Comparison of ENCODE assay signal across 1 cellular context in the genomic region with DNA sequence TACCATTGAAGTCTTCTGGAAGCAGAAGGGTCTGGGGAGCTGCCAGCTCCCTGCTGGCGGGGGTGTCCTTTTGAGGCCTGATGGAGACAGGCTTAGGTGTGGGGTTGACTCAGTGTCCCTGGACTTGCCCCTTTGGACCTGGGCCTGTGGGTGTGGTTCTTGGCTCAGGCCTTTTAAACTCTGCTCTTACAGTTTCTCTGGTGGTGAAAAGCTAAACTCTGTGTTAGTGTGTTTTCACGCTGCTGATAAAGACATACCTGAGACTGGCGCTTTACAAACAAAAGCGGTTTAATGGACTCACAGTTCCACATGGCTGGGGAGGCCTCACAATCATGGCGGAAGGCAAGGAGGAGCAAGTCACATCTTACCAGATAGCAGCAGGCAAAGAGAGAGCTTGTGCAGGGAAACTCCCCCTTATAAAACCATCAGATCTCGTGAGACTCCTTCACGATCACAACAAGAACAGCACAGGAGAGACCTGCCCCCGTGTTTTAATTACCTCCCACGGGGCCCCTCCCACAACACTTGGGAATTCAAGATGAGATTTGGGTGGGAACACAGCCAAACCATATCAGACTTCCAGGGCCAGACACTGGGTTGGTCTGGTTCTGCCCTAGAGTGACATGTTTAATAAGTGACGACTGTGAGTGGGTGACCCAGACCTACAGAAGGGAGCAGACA.
TF ChIP-seq lines count a peak whose summit lies in the region.

No MANE protein-coding gene starts in this region.

TF ChIP-seq in HepG2, 621 proteins besides CTCF, POLR2A, EP300 and RAD21 (continues in another document):
- TF ChIP-seq, protein P1, sequence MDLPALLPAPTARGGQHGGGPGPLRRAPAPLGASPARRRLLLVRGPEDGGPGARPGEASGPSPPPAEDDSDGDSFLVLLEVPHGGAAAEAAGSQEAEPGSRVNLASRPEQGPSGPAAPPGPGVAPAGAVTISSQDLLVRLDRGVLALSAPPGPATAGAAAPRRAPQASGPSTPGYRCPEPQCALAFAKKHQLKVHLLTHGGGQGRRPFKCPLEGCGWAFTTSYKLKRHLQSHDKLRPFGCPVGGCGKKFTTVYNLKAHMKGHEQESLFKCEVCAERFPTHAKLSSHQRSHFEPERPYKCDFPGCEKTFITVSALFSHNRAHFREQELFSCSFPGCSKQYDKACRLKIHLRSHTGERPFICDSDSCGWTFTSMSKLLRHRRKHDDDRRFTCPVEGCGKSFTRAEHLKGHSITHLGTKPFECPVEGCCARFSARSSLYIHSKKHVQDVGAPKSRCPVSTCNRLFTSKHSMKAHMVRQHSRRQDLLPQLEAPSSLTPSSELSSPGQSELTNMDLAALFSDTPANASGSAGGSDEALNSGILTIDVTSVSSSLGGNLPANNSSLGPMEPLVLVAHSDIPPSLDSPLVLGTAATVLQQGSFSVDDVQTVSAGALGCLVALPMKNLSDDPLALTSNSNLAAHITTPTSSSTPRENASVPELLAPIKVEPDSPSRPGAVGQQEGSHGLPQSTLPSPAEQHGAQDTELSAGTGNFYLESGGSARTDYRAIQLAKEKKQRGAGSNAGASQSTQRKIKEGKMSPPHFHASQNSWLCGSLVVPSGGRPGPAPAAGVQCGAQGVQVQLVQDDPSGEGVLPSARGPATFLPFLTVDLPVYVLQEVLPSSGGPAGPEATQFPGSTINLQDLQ (CRISPR knock-in tag; IDR thresholded peaks at IDR 0.05), result no peak
- TF ChIP-seq, protein P2, sequence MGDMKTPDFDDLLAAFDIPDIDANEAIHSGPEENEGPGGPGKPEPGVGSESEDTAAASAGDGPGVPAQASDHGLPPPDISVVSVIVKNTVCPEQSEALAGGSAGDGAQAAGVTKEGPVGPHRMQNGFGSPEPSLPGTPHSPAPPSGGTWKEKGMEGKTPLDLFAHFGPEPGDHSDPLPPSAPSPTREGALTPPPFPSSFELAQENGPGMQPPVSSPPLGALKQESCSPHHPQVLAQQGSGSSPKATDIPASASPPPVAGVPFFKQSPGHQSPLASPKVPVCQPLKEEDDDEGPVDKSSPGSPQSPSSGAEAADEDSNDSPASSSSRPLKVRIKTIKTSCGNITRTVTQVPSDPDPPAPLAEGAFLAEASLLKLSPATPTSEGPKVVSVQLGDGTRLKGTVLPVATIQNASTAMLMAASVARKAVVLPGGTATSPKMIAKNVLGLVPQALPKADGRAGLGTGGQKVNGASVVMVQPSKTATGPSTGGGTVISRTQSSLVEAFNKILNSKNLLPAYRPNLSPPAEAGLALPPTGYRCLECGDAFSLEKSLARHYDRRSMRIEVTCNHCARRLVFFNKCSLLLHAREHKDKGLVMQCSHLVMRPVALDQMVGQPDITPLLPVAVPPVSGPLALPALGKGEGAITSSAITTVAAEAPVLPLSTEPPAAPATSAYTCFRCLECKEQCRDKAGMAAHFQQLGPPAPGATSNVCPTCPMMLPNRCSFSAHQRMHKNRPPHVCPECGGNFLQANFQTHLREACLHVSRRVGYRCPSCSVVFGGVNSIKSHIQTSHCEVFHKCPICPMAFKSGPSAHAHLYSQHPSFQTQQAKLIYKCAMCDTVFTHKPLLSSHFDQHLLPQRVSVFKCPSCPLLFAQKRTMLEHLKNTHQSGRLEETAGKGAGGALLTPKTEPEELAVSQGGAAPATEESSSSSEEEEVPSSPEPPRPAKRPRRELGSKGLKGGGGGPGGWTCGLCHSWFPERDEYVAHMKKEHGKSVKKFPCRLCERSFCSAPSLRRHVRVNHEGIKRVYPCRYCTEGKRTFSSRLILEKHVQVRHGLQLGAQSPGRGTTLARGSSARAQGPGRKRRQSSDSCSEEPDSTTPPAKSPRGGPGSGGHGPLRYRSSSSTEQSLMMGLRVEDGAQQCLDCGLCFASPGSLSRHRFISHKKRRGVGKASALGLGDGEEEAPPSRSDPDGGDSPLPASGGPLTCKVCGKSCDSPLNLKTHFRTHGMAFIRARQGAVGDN (CRISPR knock-in tag; IDR thresholded peaks at IDR 0.05), result peak; percentile 34; the same call in 1 of the 2 replicates
- TF ChIP-seq, protein P3, sequence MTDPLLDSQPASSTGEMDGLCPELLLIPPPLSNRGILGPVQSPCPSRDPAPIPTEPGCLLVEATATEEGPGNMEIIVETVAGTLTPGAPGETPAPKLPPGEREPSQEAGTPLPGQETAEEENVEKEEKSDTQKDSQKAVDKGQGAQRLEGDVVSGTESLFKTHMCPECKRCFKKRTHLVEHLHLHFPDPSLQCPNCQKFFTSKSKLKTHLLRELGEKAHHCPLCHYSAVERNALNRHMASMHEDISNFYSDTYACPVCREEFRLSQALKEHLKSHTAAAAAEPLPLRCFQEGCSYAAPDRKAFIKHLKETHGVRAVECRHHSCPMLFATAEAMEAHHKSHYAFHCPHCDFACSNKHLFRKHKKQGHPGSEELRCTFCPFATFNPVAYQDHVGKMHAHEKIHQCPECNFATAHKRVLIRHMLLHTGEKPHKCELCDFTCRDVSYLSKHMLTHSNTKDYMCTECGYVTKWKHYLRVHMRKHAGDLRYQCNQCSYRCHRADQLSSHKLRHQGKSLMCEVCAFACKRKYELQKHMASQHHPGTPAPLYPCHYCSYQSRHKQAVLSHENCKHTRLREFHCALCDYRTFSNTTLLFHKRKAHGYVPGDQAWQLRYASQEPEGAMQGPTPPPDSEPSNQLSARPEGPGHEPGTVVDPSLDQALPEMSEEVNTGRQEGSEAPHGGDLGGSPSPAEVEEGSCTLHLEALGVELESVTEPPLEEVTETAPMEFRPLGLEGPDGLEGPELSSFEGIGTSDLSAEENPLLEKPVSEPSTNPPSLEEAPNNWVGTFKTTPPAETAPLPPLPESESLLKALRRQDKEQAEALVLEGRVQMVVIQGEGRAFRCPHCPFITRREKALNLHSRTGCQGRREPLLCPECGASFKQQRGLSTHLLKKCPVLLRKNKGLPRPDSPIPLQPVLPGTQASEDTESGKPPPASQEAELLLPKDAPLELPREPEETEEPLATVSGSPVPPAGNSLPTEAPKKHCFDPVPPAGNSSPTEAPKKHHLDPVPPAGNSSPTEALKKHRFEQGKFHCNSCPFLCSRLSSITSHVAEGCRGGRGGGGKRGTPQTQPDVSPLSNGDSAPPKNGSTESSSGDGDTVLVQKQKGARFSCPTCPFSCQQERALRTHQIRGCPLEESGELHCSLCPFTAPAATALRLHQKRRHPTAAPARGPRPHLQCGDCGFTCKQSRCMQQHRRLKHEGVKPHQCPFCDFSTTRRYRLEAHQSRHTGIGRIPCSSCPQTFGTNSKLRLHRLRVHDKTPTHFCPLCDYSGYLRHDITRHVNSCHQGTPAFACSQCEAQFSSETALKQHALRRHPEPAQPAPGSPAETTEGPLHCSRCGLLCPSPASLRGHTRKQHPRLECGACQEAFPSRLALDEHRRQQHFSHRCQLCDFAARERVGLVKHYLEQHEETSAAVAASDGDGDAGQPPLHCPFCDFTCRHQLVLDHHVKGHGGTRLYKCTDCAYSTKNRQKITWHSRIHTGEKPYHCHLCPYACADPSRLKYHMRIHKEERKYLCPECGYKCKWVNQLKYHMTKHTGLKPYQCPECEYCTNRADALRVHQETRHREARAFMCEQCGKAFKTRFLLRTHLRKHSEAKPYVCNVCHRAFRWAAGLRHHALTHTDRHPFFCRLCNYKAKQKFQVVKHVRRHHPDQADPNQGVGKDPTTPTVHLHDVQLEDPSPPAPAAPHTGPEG (CRISPR knock-in tag; IDR thresholded peaks at IDR 0.05), result no peak
- TF ChIP-seq ZNF101 (CRISPR knock-in tag; IDR thresholded peaks at IDR 0.05; ENCODE audit: borderline replicate concordance, low read depth) (no peak), RNF2 (conservative IDR thresholded peaks at IDR 0.05; ENCODE audit: low read depth) (no peak), RXRA (CRISPR knock-in tag; IDR thresholded peaks at IDR 0.05) (no peak), ZNF850 (CRISPR knock-in tag; conservative IDR thresholded peaks at IDR 0.05) (no peak), HNF4A (CRISPR knock-in tag; IDR thresholded peaks at IDR 0.05) (peak; percentile 63), SOX13 (IDR thresholded peaks at IDR 0.05) (no peak), SOX13 (CRISPR knock-in tag; conservative IDR thresholded peaks at IDR 0.05 in 1 of 2, IDR thresholded peaks at IDR 0.05 in 1 of 2) (0 out of 4 replicates have a peak, but pooled peaks of 1 of the 2 experiments have one; percentile 5), ZSCAN31 (CRISPR knock-in tag; IDR thresholded peaks at IDR 0.05; ENCODE audit: low read depth) (no peak), NKX3-1 (CRISPR knock-in tag; IDR thresholded peaks at IDR 0.05) (no peak), EHMT2 (IDR thresholded peaks at IDR 0.05; ENCODE audit: borderline replicate concordance, low read depth, low read length) (no peak), SNAI1 (CRISPR knock-in tag; IDR thresholded peaks at IDR 0.05; ENCODE audit: borderline replicate concordance) (no peak), NR2F6 (IDR thresholded peaks at IDR 0.05) (no peak), NR2F6 (CRISPR knock-in tag; IDR thresholded peaks at IDR 0.05) (peak; percentile 26; the same call in 1 of the 2 replicates), ZNF263 (CRISPR knock-in tag; IDR thresholded peaks at IDR 0.05) (0 out of 2 replicates have a peak, but pooled peaks have one; percentile 18), ZNF260 (CRISPR knock-in tag; IDR thresholded peaks at IDR 0.05; ENCODE audit: borderline replicate concordance, low read depth) (no peak), GATAD2A (CRISPR knock-in tag; IDR thresholded peaks at IDR 0.05) (0 out of 2 replicates have a peak, but pooled peaks have one; percentile 14), HOXA3 (CRISPR knock-in tag; IDR thresholded peaks at IDR 0.05) (peak; percentile 11; the same call in 1 of the 2 replicates), ZNF839 (CRISPR knock-in tag; IDR thresholded peaks at IDR 0.05; ENCODE audit: borderline replicate concordance) (no peak), ZFX (CRISPR knock-in tag; IDR thresholded peaks at IDR 0.05; ENCODE audit: low read depth) (peak; percentile 28; the same call in 1 of the 2 replicates), ZNF274 (CRISPR knock-in tag; IDR thresholded peaks at IDR 0.05) (no peak), SNRNP70 (IDR thresholded peaks at IDR 0.05; ENCODE audit: low read depth, low read length) (no peak), ZNF780A (CRISPR knock-in tag; IDR thresholded peaks at IDR 0.05) (no peak), POLR2AphosphoS2 (IDR thresholded peaks at IDR 0.05; ENCODE audit: low read depth, low read length) (no peak)
- TF ChIP-seq, protein P4, sequence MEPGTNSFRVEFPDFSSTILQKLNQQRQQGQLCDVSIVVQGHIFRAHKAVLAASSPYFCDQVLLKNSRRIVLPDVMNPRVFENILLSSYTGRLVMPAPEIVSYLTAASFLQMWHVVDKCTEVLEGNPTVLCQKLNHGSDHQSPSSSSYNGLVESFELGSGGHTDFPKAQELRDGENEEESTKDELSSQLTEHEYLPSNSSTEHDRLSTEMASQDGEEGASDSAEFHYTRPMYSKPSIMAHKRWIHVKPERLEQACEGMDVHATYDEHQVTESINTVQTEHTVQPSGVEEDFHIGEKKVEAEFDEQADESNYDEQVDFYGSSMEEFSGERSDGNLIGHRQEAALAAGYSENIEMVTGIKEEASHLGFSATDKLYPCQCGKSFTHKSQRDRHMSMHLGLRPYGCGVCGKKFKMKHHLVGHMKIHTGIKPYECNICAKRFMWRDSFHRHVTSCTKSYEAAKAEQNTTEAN (CRISPR knock-in tag; conservative IDR thresholded peaks at IDR 0.05), result peak; percentile 66; the same call in 1 of the 2 replicates
- TF ChIP-seq, protein P5, sequence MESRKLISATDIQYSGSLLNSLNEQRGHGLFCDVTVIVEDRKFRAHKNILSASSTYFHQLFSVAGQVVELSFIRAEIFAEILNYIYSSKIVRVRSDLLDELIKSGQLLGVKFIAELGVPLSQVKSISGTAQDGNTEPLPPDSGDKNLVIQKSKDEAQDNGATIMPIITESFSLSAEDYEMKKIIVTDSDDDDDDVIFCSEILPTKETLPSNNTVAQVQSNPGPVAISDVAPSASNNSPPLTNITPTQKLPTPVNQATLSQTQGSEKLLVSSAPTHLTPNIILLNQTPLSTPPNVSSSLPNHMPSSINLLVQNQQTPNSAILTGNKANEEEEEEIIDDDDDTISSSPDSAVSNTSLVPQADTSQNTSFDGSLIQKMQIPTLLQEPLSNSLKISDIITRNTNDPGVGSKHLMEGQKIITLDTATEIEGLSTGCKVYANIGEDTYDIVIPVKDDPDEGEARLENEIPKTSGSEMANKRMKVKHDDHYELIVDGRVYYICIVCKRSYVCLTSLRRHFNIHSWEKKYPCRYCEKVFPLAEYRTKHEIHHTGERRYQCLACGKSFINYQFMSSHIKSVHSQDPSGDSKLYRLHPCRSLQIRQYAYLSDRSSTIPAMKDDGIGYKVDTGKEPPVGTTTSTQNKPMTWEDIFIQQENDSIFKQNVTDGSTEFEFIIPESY (CRISPR knock-in tag; IDR thresholded peaks at IDR 0.05), result peak; percentile 96
- TF ChIP-seq, protein P6, sequence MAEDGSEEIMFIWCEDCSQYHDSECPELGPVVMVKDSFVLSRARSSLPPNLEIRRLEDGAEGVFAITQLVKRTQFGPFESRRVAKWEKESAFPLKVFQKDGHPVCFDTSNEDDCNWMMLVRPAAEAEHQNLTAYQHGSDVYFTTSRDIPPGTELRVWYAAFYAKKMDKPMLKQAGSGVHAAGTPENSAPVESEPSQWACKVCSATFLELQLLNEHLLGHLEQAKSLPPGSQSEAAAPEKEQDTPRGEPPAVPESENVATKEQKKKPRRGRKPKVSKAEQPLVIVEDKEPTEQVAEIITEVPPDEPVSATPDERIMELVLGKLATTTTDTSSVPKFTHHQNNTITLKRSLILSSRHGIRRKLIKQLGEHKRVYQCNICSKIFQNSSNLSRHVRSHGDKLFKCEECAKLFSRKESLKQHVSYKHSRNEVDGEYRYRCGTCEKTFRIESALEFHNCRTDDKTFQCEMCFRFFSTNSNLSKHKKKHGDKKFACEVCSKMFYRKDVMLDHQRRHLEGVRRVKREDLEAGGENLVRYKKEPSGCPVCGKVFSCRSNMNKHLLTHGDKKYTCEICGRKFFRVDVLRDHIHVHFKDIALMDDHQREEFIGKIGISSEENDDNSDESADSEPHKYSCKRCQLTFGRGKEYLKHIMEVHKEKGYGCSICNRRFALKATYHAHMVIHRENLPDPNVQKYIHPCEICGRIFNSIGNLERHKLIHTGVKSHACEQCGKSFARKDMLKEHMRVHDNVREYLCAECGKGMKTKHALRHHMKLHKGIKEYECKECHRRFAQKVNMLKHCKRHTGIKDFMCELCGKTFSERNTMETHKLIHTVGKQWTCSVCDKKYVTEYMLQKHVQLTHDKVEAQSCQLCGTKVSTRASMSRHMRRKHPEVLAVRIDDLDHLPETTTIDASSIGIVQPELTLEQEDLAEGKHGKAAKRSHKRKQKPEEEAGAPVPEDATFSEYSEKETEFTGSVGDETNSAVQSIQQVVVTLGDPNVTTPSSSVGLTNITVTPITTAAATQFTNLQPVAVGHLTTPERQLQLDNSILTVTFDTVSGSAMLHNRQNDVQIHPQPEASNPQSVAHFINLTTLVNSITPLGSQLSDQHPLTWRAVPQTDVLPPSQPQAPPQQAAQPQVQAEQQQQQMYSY (CRISPR knock-in tag; IDR thresholded peaks at IDR 0.05), result no peak
- TF ChIP-seq, protein P7, sequence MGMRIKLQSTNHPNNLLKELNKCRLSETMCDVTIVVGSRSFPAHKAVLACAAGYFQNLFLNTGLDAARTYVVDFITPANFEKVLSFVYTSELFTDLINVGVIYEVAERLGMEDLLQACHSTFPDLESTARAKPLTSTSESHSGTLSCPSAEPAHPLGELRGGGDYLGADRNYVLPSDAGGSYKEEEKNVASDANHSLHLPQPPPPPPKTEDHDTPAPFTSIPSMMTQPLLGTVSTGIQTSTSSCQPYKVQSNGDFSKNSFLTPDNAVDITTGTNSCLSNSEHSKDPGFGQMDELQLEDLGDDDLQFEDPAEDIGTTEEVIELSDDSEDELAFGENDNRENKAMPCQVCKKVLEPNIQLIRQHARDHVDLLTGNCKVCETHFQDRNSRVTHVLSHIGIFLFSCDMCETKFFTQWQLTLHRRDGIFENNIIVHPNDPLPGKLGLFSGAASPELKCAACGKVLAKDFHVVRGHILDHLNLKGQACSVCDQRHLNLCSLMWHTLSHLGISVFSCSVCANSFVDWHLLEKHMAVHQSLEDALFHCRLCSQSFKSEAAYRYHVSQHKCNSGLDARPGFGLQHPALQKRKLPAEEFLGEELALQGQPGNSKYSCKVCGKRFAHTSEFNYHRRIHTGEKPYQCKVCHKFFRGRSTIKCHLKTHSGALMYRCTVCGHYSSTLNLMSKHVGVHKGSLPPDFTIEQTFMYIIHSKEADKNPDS (CRISPR knock-in tag; IDR thresholded peaks at IDR 0.05), result no peak
